8 cellular contexts compared by ENCODE assay signal in genomic region chr18:76494541-76495403, GRCh38. TPM values are rescaled to one million over a fixed set of nuclear protein-coding genes. Genes with fewer than 3 reads are reported as not detected.
A peak's percentile ranks its signal among the peaks of the same experiment; 100 is the strongest.
DNase-seq lines count a peak whose midpoint lies in the region; ATAC-seq, FAIRE-seq and TF ChIP-seq lines count a peak whose summit lies in the region.

ZNF516 (minus strand) TSS chr18:76495242; CDS start chr18:76443054, 52,188 bp downstream.

- no peak for TF ChIP-seq POLR2A in sigmoid colon (IDR thresholded peaks at IDR 0.05)
- no peak for TF ChIP-seq POLR2A in H54 (IDR thresholded peaks at IDR 0.05; ENCODE audit: low read depth, low read length)

- DNase-seq in A673 (ENCODE audit: low spot score) (peak; percentile 64), NCI-H2227 treated with DMSO at 0.1 percent for 48 hours (lab: John Stamatoyannopoulos, UW) (peak; percentile 40), astrocyte of the hippocampus (ENCODE audit: low read depth, low spot score) (peak; percentile 71), sigmoid colon (no peak), H54 (ENCODE audit: insufficient read length, low spot score) (no peak)

- TF ChIP-seq EP300 in sigmoid colon (IDR thresholded peaks at IDR 0.05): no peak

- H3K36me3 ChIP-seq in A673 (ENCODE audit: insufficient read depth, low read length, poor library complexity, severe bottlenecking) (no peaks in the 10 kb centered on the region), iPS-15b (ENCODE audit: control insufficient read depth, insufficient read depth, low read length) (no peaks in the 10 kb centered on the region), sigmoid colon (no peaks in the 10 kb centered on the region)

- CTCF ChIA-PET in A673 (lab: Charles Lee): interaction anchor here (0.6 kb wide), 2 partner anchors 44 to 1984 kb away, joined by 4 to 7 read pairs; no protein-coding TSS in a partner anchor

- 1% methylated on average over 108 of the region's 108 CpGs for WGBS in sigmoid colon, 2 donors

- H3K27ac ChIP-seq in A673 (ENCODE audit: low read depth, low read length, poor library complexity, severe bottlenecking) (peak within 1 kb of the TSS; percentile 74), sigmoid colon (peak within 1 kb of the TSS; percentile 89 to 95 (median 94))

- BruUV-seq in A673 (replicated peaks; lab: Mats Ljungman, UMichigan): no TSS peak

- H3K9me3 ChIP-seq in A673 (ENCODE audit: low read depth, low read length, poor library complexity, severe bottlenecking) (no peaks in the 10 kb centered on the region), iPS-15b (ENCODE audit: control insufficient read depth, insufficient read depth, low read length) (no peaks in the 10 kb centered on the region), sigmoid colon (no peaks in the 10 kb centered on the region)

- H3K4me3 ChIP-seq in A673 (ENCODE audit: low read depth, low read length, poor library complexity, severe bottlenecking) (peak within 1 kb of the TSS; percentile 86), iPS-15b (ENCODE audit: low read depth, low read length) (peak within 1 kb of the TSS; percentile 88), sigmoid colon (peak within 1 kb of the TSS; percentile 62 to 74 (median 66))

- ATAC-seq in GM18511 (IDR thresholded peaks at IDR 0.05; ENCODE audit: unreplicated experiment) (peak; percentile 12), GM19455 (IDR thresholded peaks at IDR 0.05; ENCODE audit: unreplicated experiment) (no peak)

- POLR2A ChIA-PET in A673 (lab: Charles Lee; ENCODE audit: low non-redundant PET): no interaction called here

- H3K27me3 ChIP-seq in A673 (replicated peaks; ENCODE audit: insufficient read depth, low read depth, low read length, poor library complexity): no peaks in the 10 kb centered on the region
- peaks cover 44% of the 10 kb centered on the region for H3K27me3 ChIP-seq in iPS-15b (ENCODE audit: control insufficient read depth, insufficient read depth, low read length)
- H3K27me3 ChIP-seq in sigmoid colon: no peaks in the 10 kb centered on the region

- H3K9ac ChIP-seq in iPS-15b (ENCODE audit: low read depth, low read length): no peak within 1 kb of the TSS

- H3K4me1 ChIP-seq in A673 (ENCODE audit: insufficient read depth, low read length, poor library complexity, severe bottlenecking) (peaks cover 17% of the 10 kb centered on the region), iPS-15b (ENCODE audit: control insufficient read depth, insufficient read depth, low read length) (peaks cover 6% of the 10 kb centered on the region), sigmoid colon (peaks cover 0 to 31% (median 12%) of the 10 kb centered on the region in 4 donors)

- TF ChIP-seq CTCF in A673 (conservative IDR thresholded peaks at IDR 0.05; ENCODE audit: low read depth, low read length) (no peak), sigmoid colon (IDR thresholded peaks at IDR 0.05) (no peak)

- FAIRE-seq in H54 (lab: Jason Lieb, UNC): no peak

- intact Hi-C loops in A673 (cut with micrococcal nuclease; ENCODE audit: unreplicated experiment) (loop anchor here (2.0 to 5.0 kb wide), 3 partner anchors 50 to 126 kb away; no protein-coding TSS in a partner anchor), sigmoid colon (cut with DNase I) (loop anchor here (5.0 to 10.0 kb wide), 4 partner anchors 97 to 330 kb away; partner anchors contain the start of gene ZNF236)

RNA-seq across cellular contexts. Expression of gene ZNF516, which starts in this region (rescaled TPM):
- total RNA-seq in A673 (2021) (32.3 and 43.8 TPM in 2 replicates), sigmoid colon (10 to 100 TPM; 24.3 to 29.9 (median 26.9) TPM)
- 1 to 10 TPM; 2.1 to 6.1 (median 2.4) TPM for polyA plus RNA-seq in sigmoid colon

Comparison
In these comparisons a context has a peak if more than half of its experiments do, and no peak if none do; other contexts are left out.
1. DNase-seq: peak in A673 (single experiment), NCI-H2227 treated with DMSO at 0.1 percent for 48 hours (single experiment) and astrocyte of the hippocampus (single experiment); none in sigmoid colon (single experiment) and H54 (single experiment).
2. Peak in every context shown above with its lines, with median percentiles within 50 percentile points of each other: H3K4me3 ChIP-seq.